In the genomic region with DNA sequence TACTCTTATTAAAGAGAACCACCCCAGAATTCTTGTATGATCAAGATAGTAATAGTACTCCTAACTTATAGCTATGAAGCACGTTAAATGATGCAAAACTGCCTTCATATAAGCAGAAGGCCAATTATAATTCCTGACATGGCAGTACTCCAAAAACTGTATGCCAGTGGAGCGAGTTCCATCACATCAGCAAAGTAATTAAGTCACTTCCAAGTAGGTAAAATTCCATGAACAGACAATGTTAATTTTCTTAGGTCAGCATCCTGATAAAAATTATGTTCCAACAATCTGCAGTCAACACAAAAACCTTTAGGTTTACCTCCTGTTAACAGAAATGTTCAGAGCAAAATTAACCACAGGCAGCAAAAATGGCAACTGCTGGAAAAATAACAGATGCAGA, we compare ENCODE assay signal across 17 cellular contexts.
"Had no signal": no experiment of that assay in that cellular context is flagged by ENCODE, and none has a peak within 500 bp of the region (broad histone marks: within the 10 kb centered on the region; RNA-seq: fewer than 3 reads in every experiment).

No MANE protein-coding gene starts in this region.

- DNase-seq: activated CD4-positive, alpha-beta T cell treated with anti-CD3 and anti-CD28 coated beads for 48 hours; activated CD8-positive, alpha-beta memory T cell treated with anti-CD3 and anti-CD28 coated beads, Interleukin-2, amount 10 ng/mL, durations not matched to agents 7 days and 5 days; activated CD8-positive, alpha-beta T cell treated with anti-CD3 and anti-CD28 coated beads for 36 hours; activated gamma-delta T cell; activated naive CD4-positive, alpha-beta T cell treated with anti-CD3 and anti-CD28 coated beads, Interleukin-2, amount 50 U/mL, for 16 hours; activated naive CD8-positive, alpha-beta T cell treated with anti-CD3 and anti-CD28 coated beads, Interleukin-2, amount 50 U/mL, for 24 hours; aorta; cortex of kidney; endodermal cell; esophagus squamous epithelium; gastrocnemius medialis; left cardiac atrium; stimulated activated CD4-positive, alpha-beta T cell treated with anti-CD3 and anti-CD28 coated beads, Interleukin-4, amount 100 ng/mL, for 24 hours; tibial artery had no signal

- ATAC-seq: activated CD8-positive, alpha-beta memory T cell treated with anti-CD3 and anti-CD28 coated beads, Interleukin-2, amount 10 ng/mL, durations not matched to agents 7 days and 5 days; activated CD8-positive, alpha-beta T cell treated with anti-CD3 and anti-CD28 coated beads for 36 hours; activated naive CD8-positive, alpha-beta T cell treated with anti-CD3 and anti-CD28 coated beads, Interleukin-2, amount 50 U/mL, for 24 hours; gastrocnemius medialis; left cardiac atrium had no signal

- H3K27me3 ChIP-seq: breast epithelium, esophagus squamous epithelium, gastrocnemius medialis, right atrium auricular region, tibial artery had no signal

- H3K36me3 ChIP-seq: breast epithelium, esophagus squamous epithelium, gastrocnemius medialis, prostate gland, right atrium auricular region, tibial artery had no signal

- H3K4me3 ChIP-seq: breast epithelium, esophagus squamous epithelium, gastrocnemius medialis, prostate gland, right atrium auricular region, tibial artery had no signal

- H3K4me1 ChIP-seq: breast epithelium, esophagus squamous epithelium, gastrocnemius medialis, prostate gland, tibial artery had no signal

- H3K27ac ChIP-seq: breast epithelium, esophagus squamous epithelium, gastrocnemius medialis, prostate gland, tibial artery had no signal

- H3K9me3 ChIP-seq: breast epithelium, esophagus squamous epithelium, gastrocnemius medialis, prostate gland, right atrium auricular region, tibial artery had no signal
